In genomic region chr3:102223139-102223538, GRCh38 we compare ENCODE assay signal across 1 cellular context.
TF ChIP-seq lines count a peak whose summit lies in the region.

No MANE protein-coding gene starts in this region.

TF ChIP-seq in GM23338, 12 proteins besides CTCF, POLR2A, EP300 and RAD21 (continued from another document):
- TF ChIP-seq REST (IDR thresholded peaks at IDR 0.05; ENCODE audit: unreplicated experiment) (no peak), NANOG (IDR thresholded peaks at IDR 0.05; ENCODE audit: borderline replicate concordance) (no peak)
- TF ChIP-seq, protein P1, sequence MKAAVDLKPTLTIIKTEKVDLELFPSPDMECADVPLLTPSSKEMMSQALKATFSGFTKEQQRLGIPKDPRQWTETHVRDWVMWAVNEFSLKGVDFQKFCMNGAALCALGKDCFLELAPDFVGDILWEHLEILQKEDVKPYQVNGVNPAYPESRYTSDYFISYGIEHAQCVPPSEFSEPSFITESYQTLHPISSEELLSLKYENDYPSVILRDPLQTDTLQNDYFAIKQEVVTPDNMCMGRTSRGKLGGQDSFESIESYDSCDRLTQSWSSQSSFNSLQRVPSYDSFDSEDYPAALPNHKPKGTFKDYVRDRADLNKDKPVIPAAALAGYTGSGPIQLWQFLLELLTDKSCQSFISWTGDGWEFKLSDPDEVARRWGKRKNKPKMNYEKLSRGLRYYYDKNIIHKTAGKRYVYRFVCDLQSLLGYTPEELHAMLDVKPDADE (IDR thresholded peaks at IDR 0.05) = no peak
